In genomic region chr4:94532016-94532789, GRCh38 we compare ENCODE assay signal across 1 cellular context.
TF ChIP-seq lines count a peak whose summit lies in the region.

No MANE protein-coding gene starts in this region.

TF ChIP-seq in HCT116, 20 proteins besides CTCF, POLR2A, EP300 and RAD21 (continued from another document):
- peak; percentile 44; the same call in 1 of the 2 replicates for TF ChIP-seq MAX (IDR thresholded peaks at IDR 0.05)
- TF ChIP-seq SP1 (IDR thresholded peaks at IDR 0.05; ENCODE audit: low read depth), result peak; percentile 32; the same call in 1 of the 2 replicates
- peak; percentile 49; the same call in 1 of the 2 replicates for TF ChIP-seq JUND (IDR thresholded peaks at IDR 0.05)
